22 cellular contexts compared by ENCODE assay signal in the genomic region with DNA sequence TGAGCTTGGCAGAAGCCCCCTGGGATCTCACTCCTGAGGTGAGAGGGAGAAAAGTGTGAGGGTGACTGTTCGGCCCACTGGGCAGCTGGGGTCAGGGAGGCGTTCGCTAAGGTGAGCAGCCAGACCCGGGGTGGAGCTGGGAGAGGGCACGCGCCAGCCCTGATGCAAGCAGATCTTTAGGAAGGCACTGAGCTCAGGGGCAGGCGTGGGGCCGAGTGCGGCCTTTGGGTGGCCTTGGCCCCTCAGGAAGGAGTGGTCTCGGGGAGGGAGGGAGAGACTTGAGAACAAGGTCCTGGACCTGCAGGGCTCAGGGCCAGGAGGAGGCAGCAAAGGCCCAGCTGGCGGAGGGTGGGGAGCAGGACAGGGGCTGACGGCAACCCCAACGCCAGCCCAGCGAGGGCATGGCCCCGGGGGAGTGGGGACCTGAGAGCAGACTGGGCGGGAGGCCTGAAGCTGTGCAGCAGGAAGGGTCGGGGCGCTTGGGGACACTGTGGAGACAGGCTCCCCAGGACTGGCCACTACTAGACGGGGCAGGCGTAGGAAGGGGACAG.
"Had no signal": no experiment of that assay in that cellular context is flagged by ENCODE, and none has a peak within 500 bp of the region (broad histone marks: within the 10 kb centered on the region; RNA-seq: fewer than 3 reads in every experiment).

No MANE protein-coding gene starts in this region.

- H3K9me3 Mint-ChIP-seq: activated naive CD4-positive, alpha-beta T cell treated with anti-CD3 and anti-CD28 coated beads, Interleukin-2, amount 50 U/mL, for 72 hours; activated T-helper 1 cell treated with anti-CD3 and anti-CD28 coated beads, Interleukin-12 subunit alpha, Interleukin-12 subunit beta, Interleukin-2, Interleukin-4 antibody, amounts not matched to agents 30 ng/mL and 10 ng/mL and 1 ng/mL, durations not matched to agents 14 hours and 24 hours and 36 hours; central memory CD8-positive, alpha-beta T cell; endodermal cell; naive B cell; neural crest cell; T-helper 2 cell treated with Interferon-gamma antibody and Interleukin-4, amounts not matched to agents 5 μg/mL and 100 μg/mL, for 36 hours had no signal

- FAIRE-seq: islet of Langerhans, urothelium cell line had no signal

- H3K36me3 Mint-ChIP-seq: activated naive CD4-positive, alpha-beta T cell treated with anti-CD3 and anti-CD28 coated beads, Interleukin-2, amount 50 U/mL, for 72 hours; naive B cell had no signal

- H3K27ac ChIP-seq: breast epithelium, colonic mucosa, gastroesophageal sphincter, heart left ventricle, prostate gland, stomach, transverse colon, VCaP had no signal

- H3K36me3 ChIP-seq: breast epithelium, colonic mucosa, prostate gland, transverse colon had no signal

- H3K4me3 Mint-ChIP-seq: activated CD8-positive, alpha-beta T cell treated with anti-CD3 and anti-CD28 coated beads, Interleukin-2, amount 10 ng/mL, durations not matched to agents 7 days and 5 days; activated T-helper 1 cell treated with anti-CD3 and anti-CD28 coated beads, Interleukin-12 subunit alpha, Interleukin-12 subunit beta, Interleukin-2, Interleukin-4 antibody, amounts not matched to agents 30 ng/mL and 10 ng/mL and 1 ng/mL, durations not matched to agents 14 hours and 24 hours and 36 hours; central memory CD8-positive, alpha-beta T cell; endodermal cell; naive B cell; neural crest cell; T-helper 2 cell treated with Interferon-gamma antibody and Interleukin-4, amounts not matched to agents 5 μg/mL and 100 μg/mL, for 36 hours had no signal

- ATAC-seq: activated CD8-positive, alpha-beta T cell treated with anti-CD3 and anti-CD28 coated beads, Interleukin-2, amount 10 ng/mL, durations not matched to agents 7 days and 5 days; activated naive CD4-positive, alpha-beta T cell treated with anti-CD3 and anti-CD28 coated beads, Interleukin-2, amount 50 U/mL, for 72 hours; gastroesophageal sphincter had no signal

- H3K27ac Mint-ChIP-seq: activated CD8-positive, alpha-beta T cell treated with anti-CD3 and anti-CD28 coated beads, Interleukin-2, amount 10 ng/mL, durations not matched to agents 7 days and 5 days; activated naive CD4-positive, alpha-beta T cell treated with anti-CD3 and anti-CD28 coated beads, Interleukin-2, amount 50 U/mL, for 72 hours; activated T-helper 1 cell treated with anti-CD3 and anti-CD28 coated beads, Interleukin-12 subunit alpha, Interleukin-12 subunit beta, Interleukin-2, Interleukin-4 antibody, amounts not matched to agents 30 ng/mL and 10 ng/mL and 1 ng/mL, durations not matched to agents 14 hours and 24 hours and 36 hours; endodermal cell; naive B cell; T-helper 2 cell treated with Interferon-gamma antibody and Interleukin-4, amounts not matched to agents 5 μg/mL and 100 μg/mL, for 36 hours had no signal

- H3K27me3 ChIP-seq: breast epithelium, colonic mucosa, gastroesophageal sphincter, heart left ventricle, stomach, transverse colon had no signal

- H3K4me1 Mint-ChIP-seq: central memory CD8-positive, alpha-beta T cell; naive B cell had no signal

- DNase-seq: activated CD4-positive, alpha-beta T cell treated with anti-CD3 and anti-CD28 coated beads, Interleukin-2, amount 50 U/mL, for 1 hour; activated CD4-positive, CD25-positive, alpha-beta regulatory T cell treated with anti-CD3 and anti-CD28 coated beads, Interleukin-2, amount 50 U/mL, for 72 hours; activated CD8-positive, alpha-beta T cell treated with anti-CD3 and anti-CD28 coated beads, Interleukin-2, amount 10 ng/mL, durations not matched to agents 7 days and 5 days; colonic mucosa; endodermal cell; naive B cell; stimulated activated CD4-positive, alpha-beta T cell treated with anti-CD3 and anti-CD28 coated beads, Interleukin-12 subunit alpha, Interleukin-12 subunit beta, amount 100 ng/mL, for 4 hours; stimulated activated CD4-positive, alpha-beta T cell treated with anti-CD3 and anti-CD28 coated beads, Interleukin-4, amount 100 ng/mL, for 4 hours; stomach; transverse colon had no signal

- H3K4me1 ChIP-seq: breast epithelium, colonic mucosa, gastroesophageal sphincter, heart left ventricle, prostate gland, stomach, transverse colon had no signal

- H3K9me3 ChIP-seq: breast epithelium, colonic mucosa, gastroesophageal sphincter, heart left ventricle, prostate gland, stomach, transverse colon had no signal

- H3K27me3 Mint-ChIP-seq: central memory CD8-positive, alpha-beta T cell; naive B cell had no signal

- H3K4me3 ChIP-seq: breast epithelium, colonic mucosa, gastroesophageal sphincter, heart left ventricle, prostate gland, stomach, transverse colon had no signal
